In the genomic region with DNA sequence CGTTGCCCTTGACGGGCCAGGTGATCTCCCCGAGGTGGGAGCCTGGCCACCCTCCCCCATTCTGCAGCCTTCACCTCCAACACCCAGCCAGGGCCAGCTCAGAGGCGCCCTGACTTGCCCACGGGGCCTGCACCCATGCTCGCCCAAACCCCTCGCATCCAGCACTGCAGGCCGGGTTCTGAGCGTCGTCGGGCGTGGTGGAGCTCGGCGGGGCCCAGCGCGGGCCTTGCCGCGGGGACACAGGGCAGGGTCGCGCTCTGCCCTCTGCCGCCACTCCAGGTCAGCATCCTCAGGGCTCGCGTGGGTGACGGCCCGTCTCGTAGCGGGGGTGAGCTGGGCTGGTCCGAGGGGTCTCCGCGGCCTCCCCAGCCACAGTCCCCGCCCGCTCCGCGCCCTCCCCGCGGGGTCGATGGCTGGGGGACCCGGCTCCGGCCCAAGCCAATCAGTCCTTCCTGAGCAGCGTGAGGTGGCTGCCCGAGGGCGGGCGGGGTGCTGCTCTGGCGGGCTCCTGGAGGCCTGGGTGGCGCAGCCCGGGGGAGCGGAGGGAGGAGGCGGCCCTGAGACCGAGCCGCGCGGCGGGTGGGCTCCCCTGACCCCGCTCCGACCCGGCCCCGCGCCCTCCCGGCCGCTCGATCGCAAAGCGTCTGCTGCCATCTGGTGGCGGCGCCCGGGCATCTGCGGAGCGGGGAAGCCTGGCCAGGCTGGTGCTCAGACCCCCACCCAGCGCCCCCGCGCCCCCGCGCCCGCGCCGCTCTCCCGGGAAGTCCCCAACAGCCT, we compare ENCODE assay signal across 2 cellular contexts.
A peak's percentile ranks its signal among the peaks of the same experiment; 100 is the strongest.
TF ChIP-seq lines count a peak whose summit lies in the region.

No MANE protein-coding gene starts in this region.

TF ChIP-seq in A549, 52 proteins besides CTCF, POLR2A, EP300 and RAD21 (continued from another document):
- TF ChIP-seq MAFK (IDR thresholded peaks at IDR 0.05; ENCODE audit: partially characterized antibody) (no peak), HMGXB4 (CRISPR knock-in tag; IDR thresholded peaks at IDR 0.05; ENCODE audit: borderline replicate concordance) (0 out of 2 replicates have a peak, but pooled peaks have one; percentile 67), RNF2 (IDR thresholded peaks at IDR 0.05; ENCODE audit: borderline replicate concordance, low read depth) (no peak), RFX5 (IDR thresholded peaks at IDR 0.05) (no peak), RCOR1 (IDR thresholded peaks at IDR 0.05; ENCODE audit: low read depth, low read length) (no peak), PHF8 (IDR thresholded peaks at IDR 0.05; ENCODE audit: borderline replicate concordance, low read depth) (no peak), SMC3 (IDR thresholded peaks at IDR 0.05) (peak; percentile 99), MAX (IDR thresholded peaks at IDR 0.05) (peak; percentile 66), GATA3 (IDR thresholded peaks at IDR 0.05; ENCODE audit: borderline replicate concordance) (no peak), CBX8 (IDR thresholded peaks at IDR 0.05) (no peak), RARB (CRISPR knock-in tag; IDR thresholded peaks at IDR 0.05) (no peak), BHLHE40 (IDR thresholded peaks at IDR 0.05; ENCODE audit: low read depth, low read length) (no peak), CBX2 (IDR thresholded peaks at IDR 0.05; ENCODE audit: borderline replicate concordance, low read depth) (no peak), CHD2 (IDR thresholded peaks at IDR 0.05; ENCODE audit: low read length, partially characterized antibody) (no peak), ZC3H11A (IDR thresholded peaks at IDR 0.05) (no peak), CHD4 (IDR thresholded peaks at IDR 0.05; ENCODE audit: borderline replicate concordance) (no peak; the same call in 1 of the 2 replicates), MAZ (IDR thresholded peaks at IDR 0.05; ENCODE audit: borderline replicate concordance, low read depth, low read length) (no peak), JUNB (IDR thresholded peaks at IDR 0.05) (no peak), POLR2AphosphoS2 (conservative IDR thresholded peaks at IDR 0.05; ENCODE audit: low read length) (no peak), ZSCAN20 (CRISPR knock-in tag; IDR thresholded peaks at IDR 0.05) (no peak), HEYL (CRISPR knock-in tag; IDR thresholded peaks at IDR 0.05) (no peak), ELK1 (IDR thresholded peaks at IDR 0.05; ENCODE audit: low read depth, low read length) (no peak)
- TF ChIP-seq, protein P1, sequence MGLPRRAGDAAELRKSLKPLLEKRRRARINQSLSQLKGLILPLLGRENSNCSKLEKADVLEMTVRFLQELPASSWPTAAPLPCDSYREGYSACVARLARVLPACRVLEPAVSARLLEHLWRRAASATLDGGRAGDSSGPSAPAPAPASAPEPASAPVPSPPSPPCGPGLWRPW (IDR thresholded peaks at IDR 0.05): no peak
- TF ChIP-seq, protein P2, sequence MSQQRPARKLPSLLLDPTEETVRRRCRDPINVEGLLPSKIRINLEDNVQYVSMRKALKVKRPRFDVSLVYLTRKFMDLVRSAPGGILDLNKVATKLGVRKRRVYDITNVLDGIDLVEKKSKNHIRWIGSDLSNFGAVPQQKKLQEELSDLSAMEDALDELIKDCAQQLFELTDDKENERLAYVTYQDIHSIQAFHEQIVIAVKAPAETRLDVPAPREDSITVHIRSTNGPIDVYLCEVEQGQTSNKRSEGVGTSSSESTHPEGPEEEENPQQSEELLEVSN (IDR thresholded peaks at IDR 0.05; ENCODE audit: borderline replicate concordance, low read depth): 0 out of 2 replicates have a peak, but pooled peaks have one; percentile 56
- TF ChIP-seq, protein P3, sequence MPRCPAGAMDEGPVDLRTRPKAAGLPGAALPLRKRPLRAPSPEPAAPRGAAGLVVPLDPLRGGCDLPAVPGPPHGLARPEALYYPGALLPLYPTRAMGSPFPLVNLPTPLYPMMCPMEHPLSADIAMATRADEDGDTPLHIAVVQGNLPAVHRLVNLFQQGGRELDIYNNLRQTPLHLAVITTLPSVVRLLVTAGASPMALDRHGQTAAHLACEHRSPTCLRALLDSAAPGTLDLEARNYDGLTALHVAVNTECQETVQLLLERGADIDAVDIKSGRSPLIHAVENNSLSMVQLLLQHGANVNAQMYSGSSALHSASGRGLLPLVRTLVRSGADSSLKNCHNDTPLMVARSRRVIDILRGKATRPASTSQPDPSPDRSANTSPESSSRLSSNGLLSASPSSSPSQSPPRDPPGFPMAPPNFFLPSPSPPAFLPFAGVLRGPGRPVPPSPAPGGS (IDR thresholded peaks at IDR 0.05): no peak

TF ChIP-seq in HepG2, 621 proteins besides CTCF, POLR2A, EP300 and RAD21 (continued from another document and continues in another):
- TF ChIP-seq, protein P4, sequence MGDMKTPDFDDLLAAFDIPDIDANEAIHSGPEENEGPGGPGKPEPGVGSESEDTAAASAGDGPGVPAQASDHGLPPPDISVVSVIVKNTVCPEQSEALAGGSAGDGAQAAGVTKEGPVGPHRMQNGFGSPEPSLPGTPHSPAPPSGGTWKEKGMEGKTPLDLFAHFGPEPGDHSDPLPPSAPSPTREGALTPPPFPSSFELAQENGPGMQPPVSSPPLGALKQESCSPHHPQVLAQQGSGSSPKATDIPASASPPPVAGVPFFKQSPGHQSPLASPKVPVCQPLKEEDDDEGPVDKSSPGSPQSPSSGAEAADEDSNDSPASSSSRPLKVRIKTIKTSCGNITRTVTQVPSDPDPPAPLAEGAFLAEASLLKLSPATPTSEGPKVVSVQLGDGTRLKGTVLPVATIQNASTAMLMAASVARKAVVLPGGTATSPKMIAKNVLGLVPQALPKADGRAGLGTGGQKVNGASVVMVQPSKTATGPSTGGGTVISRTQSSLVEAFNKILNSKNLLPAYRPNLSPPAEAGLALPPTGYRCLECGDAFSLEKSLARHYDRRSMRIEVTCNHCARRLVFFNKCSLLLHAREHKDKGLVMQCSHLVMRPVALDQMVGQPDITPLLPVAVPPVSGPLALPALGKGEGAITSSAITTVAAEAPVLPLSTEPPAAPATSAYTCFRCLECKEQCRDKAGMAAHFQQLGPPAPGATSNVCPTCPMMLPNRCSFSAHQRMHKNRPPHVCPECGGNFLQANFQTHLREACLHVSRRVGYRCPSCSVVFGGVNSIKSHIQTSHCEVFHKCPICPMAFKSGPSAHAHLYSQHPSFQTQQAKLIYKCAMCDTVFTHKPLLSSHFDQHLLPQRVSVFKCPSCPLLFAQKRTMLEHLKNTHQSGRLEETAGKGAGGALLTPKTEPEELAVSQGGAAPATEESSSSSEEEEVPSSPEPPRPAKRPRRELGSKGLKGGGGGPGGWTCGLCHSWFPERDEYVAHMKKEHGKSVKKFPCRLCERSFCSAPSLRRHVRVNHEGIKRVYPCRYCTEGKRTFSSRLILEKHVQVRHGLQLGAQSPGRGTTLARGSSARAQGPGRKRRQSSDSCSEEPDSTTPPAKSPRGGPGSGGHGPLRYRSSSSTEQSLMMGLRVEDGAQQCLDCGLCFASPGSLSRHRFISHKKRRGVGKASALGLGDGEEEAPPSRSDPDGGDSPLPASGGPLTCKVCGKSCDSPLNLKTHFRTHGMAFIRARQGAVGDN (CRISPR knock-in tag; IDR thresholded peaks at IDR 0.05): peak; percentile 60
- TF ChIP-seq ZNF234 (CRISPR knock-in tag; conservative IDR thresholded peaks at IDR 0.05): no peak; the same call in 1 of the 2 replicates
- TF ChIP-seq NFYB (CRISPR knock-in tag; IDR thresholded peaks at IDR 0.05): no peak
- 0 out of 2 replicates have a peak, but pooled peaks have one; percentile 34 for TF ChIP-seq ARNT2 (CRISPR knock-in tag; IDR thresholded peaks at IDR 0.05; ENCODE audit: low read depth)
- TF ChIP-seq UBTF (CRISPR knock-in tag; IDR thresholded peaks at IDR 0.05): peak; percentile 28; the same call in 1 of the 2 replicates
- 0 out of 2 replicates have a peak, but pooled peaks have one; percentile 5 for TF ChIP-seq HDAC2 (CRISPR knock-in tag; IDR thresholded peaks at IDR 0.05)
- TF ChIP-seq, protein P5, sequence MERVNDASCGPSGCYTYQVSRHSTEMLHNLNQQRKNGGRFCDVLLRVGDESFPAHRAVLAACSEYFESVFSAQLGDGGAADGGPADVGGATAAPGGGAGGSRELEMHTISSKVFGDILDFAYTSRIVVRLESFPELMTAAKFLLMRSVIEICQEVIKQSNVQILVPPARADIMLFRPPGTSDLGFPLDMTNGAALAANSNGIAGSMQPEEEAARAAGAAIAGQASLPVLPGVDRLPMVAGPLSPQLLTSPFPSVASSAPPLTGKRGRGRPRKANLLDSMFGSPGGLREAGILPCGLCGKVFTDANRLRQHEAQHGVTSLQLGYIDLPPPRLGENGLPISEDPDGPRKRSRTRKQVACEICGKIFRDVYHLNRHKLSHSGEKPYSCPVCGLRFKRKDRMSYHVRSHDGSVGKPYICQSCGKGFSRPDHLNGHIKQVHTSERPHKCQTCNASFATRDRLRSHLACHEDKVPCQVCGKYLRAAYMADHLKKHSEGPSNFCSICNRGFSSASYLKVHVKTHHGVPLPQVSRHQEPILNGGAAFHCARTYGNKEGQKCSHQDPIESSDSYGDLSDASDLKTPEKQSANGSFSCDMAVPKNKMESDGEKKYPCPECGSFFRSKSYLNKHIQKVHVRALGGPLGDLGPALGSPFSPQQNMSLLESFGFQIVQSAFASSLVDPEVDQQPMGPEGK (CRISPR knock-in tag; IDR thresholded peaks at IDR 0.05): peak; percentile 50; the same call in 1 of the 2 replicates
- TF ChIP-seq PHF8 (CRISPR knock-in tag; IDR thresholded peaks at IDR 0.05): 0 out of 2 replicates have a peak, but pooled peaks have one; percentile 20
- peak; percentile 86 for TF ChIP-seq STAG1 (CRISPR knock-in tag; IDR thresholded peaks at IDR 0.05)
- TF ChIP-seq ZBTB33 (CRISPR knock-in tag; IDR thresholded peaks at IDR 0.05): peak; percentile 77; the same call in 1 of the 2 replicates
- TF ChIP-seq ZNF343 (CRISPR knock-in tag; IDR thresholded peaks at IDR 0.05): no peak
- 0 out of 2 replicates have a peak, but pooled peaks have one; percentile 20 for TF ChIP-seq CCDC6 (CRISPR knock-in tag; IDR thresholded peaks at IDR 0.05)
- no peak for TF ChIP-seq TCF7L2 (IDR thresholded peaks at IDR 0.05; ENCODE audit: low read depth, low read length)
- no peak for TF ChIP-seq ZNF441 (CRISPR knock-in tag; IDR thresholded peaks at IDR 0.05; ENCODE audit: borderline replicate concordance)
- TF ChIP-seq PLSCR1 (CRISPR knock-in tag; IDR thresholded peaks at IDR 0.05; ENCODE audit: borderline replicate concordance): no peak
- TF ChIP-seq SMC3 (IDR thresholded peaks at IDR 0.05; ENCODE audit: low read length): no peak; the same call in 1 of the 2 replicates
- TF ChIP-seq ZNF777 (CRISPR knock-in tag; IDR thresholded peaks at IDR 0.05): peak; percentile 68
- peak; percentile 64; the same call in 1 of the 2 replicates for TF ChIP-seq MTA1 (CRISPR knock-in tag; IDR thresholded peaks at IDR 0.05; ENCODE audit: borderline replicate concordance)
- TF ChIP-seq RNF2 (conservative IDR thresholded peaks at IDR 0.05; ENCODE audit: low read depth): 0 out of 2 replicates have a peak, but pooled peaks have one; percentile 25
- peak; percentile 10; the same call in 1 of the 2 replicates for TF ChIP-seq GABPB1 (CRISPR knock-in tag; IDR thresholded peaks at IDR 0.05)
- no peak for TF ChIP-seq HMG20B (CRISPR knock-in tag; conservative IDR thresholded peaks at IDR 0.05)
- TF ChIP-seq RFXANK (CRISPR knock-in tag; IDR thresholded peaks at IDR 0.05): no peak
- TF ChIP-seq PRPF4 (IDR thresholded peaks at IDR 0.05; ENCODE audit: low read depth, low read length, poor library complexity, severe bottlenecking): no peak
- TF ChIP-seq MAZ (IDR thresholded peaks at IDR 0.05; ENCODE audit: borderline replicate concordance, low read depth, low read length): no peak
- TF ChIP-seq MAZ (CRISPR knock-in tag; IDR thresholded peaks at IDR 0.05; ENCODE audit: low read depth): peak; percentile 71
- 0 out of 2 replicates have a peak, but pooled peaks have one; percentile 8 for TF ChIP-seq ZNF274 (CRISPR knock-in tag; IDR thresholded peaks at IDR 0.05)
- TF ChIP-seq KDM2A (CRISPR knock-in tag; IDR thresholded peaks at IDR 0.05; ENCODE audit: borderline replicate concordance, low read depth): 0 out of 2 replicates have a peak, but pooled peaks have one; percentile 18
- no peak for TF ChIP-seq NCOA2 (CRISPR knock-in tag; IDR thresholded peaks at IDR 0.05)
- no peak for TF ChIP-seq SMARCC2 (IDR thresholded peaks at IDR 0.05)
- TF ChIP-seq ZFX (CRISPR knock-in tag; IDR thresholded peaks at IDR 0.05; ENCODE audit: low read depth): 0 out of 2 replicates have a peak, but pooled peaks have one; percentile 23
- no peak for TF ChIP-seq IKZF4 (CRISPR knock-in tag; IDR thresholded peaks at IDR 0.05; ENCODE audit: borderline replicate concordance, low read depth, not compliant biosample characterization)
- no peak for TF ChIP-seq NR2F1 (CRISPR knock-in tag; IDR thresholded peaks at IDR 0.05)
- peak; percentile 26; the same call in 1 of the 2 replicates for TF ChIP-seq TAF1 (CRISPR knock-in tag; IDR thresholded peaks at IDR 0.05)
- no peak for TF ChIP-seq POLR2AphosphoS5 (IDR thresholded peaks at IDR 0.05; ENCODE audit: low read depth, low read length)
